Comparison of ENCODE assay signal across 1 cellular context in genomic region chr19:47228168-47228936, GRCh38.
TF ChIP-seq lines count a peak whose summit lies in the region.

No MANE protein-coding gene starts in this region.

TF ChIP-seq in HepG2, 621 proteins besides CTCF, POLR2A, EP300 and RAD21 (continued from another document):
- TF ChIP-seq ETV5 (CRISPR knock-in tag; IDR thresholded peaks at IDR 0.05; ENCODE audit: borderline replicate concordance) (peak; percentile 35; the same call in 1 of the 2 replicates), DZIP1 (CRISPR knock-in tag; IDR thresholded peaks at IDR 0.05) (no peak)
